In genomic region chr2:23546913-23547312, GRCh38 we compare ENCODE assay signal across 27 cellular contexts.
"Had no signal": no experiment of that assay in that cellular context is flagged by ENCODE, and none has a peak within 500 bp of the region (broad histone marks: within the 10 kb centered on the region; RNA-seq: fewer than 3 reads in every experiment).

No MANE protein-coding gene starts in this region.

- H3K27ac ChIP-seq: brain microvascular endothelial cell, cardiac muscle cell, Peyer's patch had no signal

- H3K36me3 ChIP-seq: brain microvascular endothelial cell, cardiac muscle cell, Peyer's patch had no signal

- H3K4me1 Mint-ChIP-seq: activated B cell treated with CpG ODN at 0.5 μM for 24 hours had no signal

- H3K27ac Mint-ChIP-seq: activated B cell treated with CpG ODN at 0.5 μM for 24 hours; activated CD4-positive, alpha-beta memory T cell treated with anti-CD3 and anti-CD28 coated beads for 36 hours; activated naive CD8-positive, alpha-beta T cell; T-helper 17 cell had no signal

- H3K27me3 ChIP-seq: brain microvascular endothelial cell, Peyer's patch had no signal

- H3K9me3 Mint-ChIP-seq: activated B cell treated with CpG ODN at 0.5 μM for 24 hours; activated CD4-positive, alpha-beta memory T cell treated with anti-CD3 and anti-CD28 coated beads for 36 hours; activated CD4-positive, alpha-beta T cell treated with anti-CD3 and anti-CD28 coated beads, Interleukin-2, amount 10 ng/mL, durations not matched to agents 24 days and 14 days; activated T-cell treated with anti-CD3 and anti-CD28 coated beads, Interleukin-2, amount 50 U/mL, for 4 hours had no signal

- H3K4me3 ChIP-seq: cardiac muscle cell, K562, Peyer's patch had no signal

- H3K9me3 ChIP-seq: Peyer's patch had no signal

- ATAC-seq: activated T-cell treated with anti-CD3 and anti-CD28 coated beads, Interleukin-2, amount 50 U/mL, for 4 hours; T-helper 17 cell had no signal

- H3K36me3 Mint-ChIP-seq: activated CD4-positive, alpha-beta memory T cell treated with anti-CD3 and anti-CD28 coated beads for 36 hours; activated naive CD8-positive, alpha-beta T cell had no signal

- H3K4me3 Mint-ChIP-seq: activated B cell treated with CpG ODN at 0.5 μM for 24 hours; activated CD4-positive, alpha-beta memory T cell treated with anti-CD3 and anti-CD28 coated beads for 36 hours; activated CD4-positive, alpha-beta T cell treated with anti-CD3 and anti-CD28 coated beads, Interleukin-2, amount 10 ng/mL, durations not matched to agents 24 days and 14 days; activated naive CD8-positive, alpha-beta T cell; activated T-cell treated with anti-CD3 and anti-CD28 coated beads, Interleukin-2, amount 50 U/mL, for 4 hours; T-helper 17 cell had no signal

- DNase-seq: activated B cell treated with CpG ODN at 0.5 μM for 24 hours; activated CD4-positive, alpha-beta memory T cell treated with anti-CD3 and anti-CD28 coated beads for 36 hours; activated CD4-positive, alpha-beta T cell treated with anti-CD3 and anti-CD28 coated beads for 1 hour; activated CD4-positive, alpha-beta T cell treated with anti-CD3 and anti-CD28 coated beads, Interleukin-2, amount 10 ng/mL, durations not matched to agents 24 days and 14 days; activated CD8-positive, alpha-beta memory T cell treated with anti-CD3 and anti-CD28 coated beads for 24 hours; activated effector memory CD4-positive, alpha-beta T cell treated with anti-CD3 and anti-CD28 coated beads, Interleukin-2, amount 50 U/mL, for 16 hours; activated naive CD4-positive, alpha-beta T cell treated with Interleukin-2 at 50 U/mL for 16 hours; activated T-cell treated with anti-CD3 and anti-CD28 coated beads, Interleukin-2, amount 50 U/mL, for 4 hours; amygdala; brain microvascular endothelial cell; cerebellar nuclear complex; Karpas-422; NCI-H1105 treated with DMSO at 0.1 percent for 48 hours; NCI-H146; NCI-H187 treated with DMSO at 0.1 percent for 48 hours; NCI-H2171; NCI-H2227 treated with DMSO at 0.1 percent for 48 hours; NCI-H510A; NCI-H526 treated with DMSO at 0.1 percent for 48 hours; NK-92 treated with Interleukin-12 subunit alpha and Interleukin-12 subunit beta, amount 100 ng/mL, for 24 hours; Peyer's patch; SHP77 treated with DMSO at 0.1 percent for 48 hours; T-helper 17 cell; T-helper 9 cell had no signal

- H3K27me3 Mint-ChIP-seq: activated B cell treated with CpG ODN at 0.5 μM for 24 hours; activated CD4-positive, alpha-beta memory T cell treated with anti-CD3 and anti-CD28 coated beads for 36 hours; activated CD4-positive, alpha-beta T cell treated with anti-CD3 and anti-CD28 coated beads, Interleukin-2, amount 10 ng/mL, durations not matched to agents 24 days and 14 days; activated naive CD8-positive, alpha-beta T cell had no signal
